In genomic region chr3:142866841-142867631, GRCh38 we compare ENCODE assay signal across 10 cellular contexts. TPM values are rescaled to one million over a fixed set of nuclear protein-coding genes. Genes with fewer than 3 reads are reported as not detected.
DNase-seq lines count a peak whose midpoint lies in the region; ATAC-seq and TF ChIP-seq lines count a peak whose summit lies in the region.
"Had no signal": no experiment of that assay in that cellular context is flagged by ENCODE, and none has a peak within 500 bp of the region (broad histone marks: within the 10 kb centered on the region; RNA-seq: fewer than 3 reads in every experiment).

No MANE protein-coding gene starts in this region.

- DNase-seq in SIG-M5 treated with dmso at 0.1 percent for 504 hours (lab: John Stamatoyannopoulos, UW; ENCODE audit: unreplicated experiment) (peak; percentile 41), SIG-M5 (lab: John Stamatoyannopoulos, UW) (no peak), NCI-H526 treated with DMSO at 0.1 percent for 48 hours (lab: John Stamatoyannopoulos, UW) (peak; percentile 98), epithelial cell of proximal tubule (ENCODE audit: low read depth) (no peak), thyroid gland (peak; percentile 14 to 23), nucleus accumbens (lab: John Stamatoyannopoulos, UW) (no peak), caudate nucleus (lab: John Stamatoyannopoulos, UW) (no peak)
- DNase-seq: activated T-cell treated with anti-CD3 and anti-CD28 coated beads, Interleukin-2, amount 50 U/mL, for 48 hours had no signal

- no peak for ATAC-seq in HG03442 (IDR thresholded peaks at IDR 0.05; ENCODE audit: unreplicated experiment)

- H3K27ac ChIP-seq in thyroid gland (no peak overlapping the region), caudate nucleus (ENCODE audit: low read depth, low read length) (no peak overlapping the region)
- H3K27ac ChIP-seq: thoracic aorta had no signal

- WGBS in thyroid gland, 2 donors: 52 to 57% methylated on average over 9 of the region's 9 CpGs

- H3K4me1 ChIP-seq in thyroid gland: no peaks in the 10 kb centered on the region

- no peaks in the 10 kb centered on the region for H3K27me3 ChIP-seq in thyroid gland

- H3K9me3 ChIP-seq in thyroid gland: no peaks in the 10 kb centered on the region
- H3K9me3 ChIP-seq: thoracic aorta had no signal

- no peak for TF ChIP-seq POLR2A in thyroid gland (IDR thresholded peaks at IDR 0.05)

- TF ChIP-seq CTCF in epithelial cell of proximal tubule (conservative IDR thresholded peaks at IDR 0.05; ENCODE audit: low read depth, low read length): peak; percentile 30
- no peak for TF ChIP-seq CTCF in thyroid gland (IDR thresholded peaks at IDR 0.05)

- intact Hi-C loops in thyroid gland (cut with DNase I): no loop called here

- no peaks in the 10 kb centered on the region for H3K36me3 ChIP-seq in thyroid gland
- H3K36me3 ChIP-seq: thoracic aorta had no signal

- no peak overlapping the region for H3K4me3 ChIP-seq in epithelial cell of proximal tubule (ENCODE audit: low read depth, low read length)
- H3K4me3 ChIP-seq in thyroid gland (replicated peaks in 1 of 3): no peak overlapping the region
- H3K4me3 ChIP-seq: thoracic aorta had no signal

RNA-seq across cellular contexts. Expression of gene PCOLCE2, which starts 21.8 kb away (rescaled TPM):
- 4.5 and 7.7 TPM in 2 replicates for total RNA-seq in epithelial cell of proximal tubule
- 10 to 100 TPM in 2 of 4 donors, 1 to 10 TPM in 2; 3.1 to 37.8 (median 14.5) TPM for total RNA-seq in thyroid gland

Comparison
In these comparisons a context has a peak if more than half of its experiments do, and no peak if none do; other contexts are left out.
1. DNase-seq: peak in SIG-M5 treated with dmso at 0.1 percent for 504 hours (single experiment), NCI-H526 treated with DMSO at 0.1 percent for 48 hours (single experiment) and thyroid gland (2 of 2); none in SIG-M5 (single experiment), epithelial cell of proximal tubule (single experiment), nucleus accumbens (0 of 56) and caudate nucleus (0 of 61).